ENCODE assay signal across 8 cellular contexts in the genomic region with DNA sequence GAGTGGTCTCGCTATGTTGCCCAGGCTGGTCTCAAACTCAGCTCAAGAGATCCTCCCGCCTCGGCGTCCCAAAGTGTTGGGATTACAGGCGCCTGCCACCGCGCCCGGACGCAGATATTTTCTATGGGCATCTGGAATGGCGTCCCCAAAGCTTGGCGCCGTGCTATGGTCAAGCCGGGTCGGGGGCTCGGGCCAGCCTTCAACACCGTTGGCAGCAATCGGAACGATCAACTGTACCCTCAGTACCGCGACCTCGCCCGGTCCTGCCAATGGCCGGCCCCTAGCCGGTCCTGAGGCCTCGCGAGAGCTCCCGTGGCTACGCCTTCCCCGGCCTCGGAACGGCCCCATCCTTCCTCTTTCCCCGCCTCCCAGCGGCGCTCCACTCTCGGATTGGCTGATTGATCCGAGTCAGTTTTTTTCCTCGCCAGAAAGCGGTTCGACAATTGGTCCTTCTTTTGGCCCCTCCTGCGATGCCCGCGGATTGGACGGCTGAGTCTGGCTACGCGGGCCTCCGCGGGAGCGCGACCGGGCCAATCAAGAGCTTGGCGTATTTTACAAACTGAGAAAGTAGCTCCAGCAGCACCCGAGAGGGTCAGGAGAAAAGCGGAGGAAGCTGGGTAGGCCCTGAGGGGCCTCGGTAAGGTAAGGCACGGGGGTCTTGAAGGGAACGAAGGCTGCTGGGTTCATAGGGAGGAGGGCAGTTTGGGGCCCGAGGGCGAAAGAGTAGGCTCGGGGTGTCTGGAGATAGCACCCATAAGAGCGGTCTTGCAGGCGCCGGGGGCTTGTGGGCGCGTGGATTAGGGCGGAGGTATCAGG. TPM values are rescaled to one million over a fixed set of nuclear protein-coding genes. Genes with fewer than 3 reads are reported as not detected.
DNase-seq lines count a peak whose midpoint lies in the region; ATAC-seq and TF ChIP-seq lines count a peak whose summit lies in the region.

Gene TROAP (plus strand): TSS at position 548 of the 816 bp plus-strand sequence. CDS start 354 bp downstream, outside the sequence.

- peak; percentile 96 for ATAC-seq in GM19395 (IDR thresholded peaks at IDR 0.05; ENCODE audit: unreplicated experiment)
- peak; percentile 93 for ATAC-seq in HG03558 (IDR thresholded peaks at IDR 0.05; ENCODE audit: extremely low read depth, unreplicated experiment)
- peak; percentile 100 for ATAC-seq in left lung

- H3K36me3 Mint-ChIP-seq in CD14-positive monocyte = peaks cover 14 to 32% of the 10 kb centered on the region in 2 donors
- peaks cover 28% of the 10 kb centered on the region for H3K36me3 Mint-ChIP-seq in activated CD4-positive, alpha-beta T cell treated with anti-CD3 and anti-CD28 coated beads, Interleukin-2, amount 10 ng/mL, durations not matched to agents 7 days and 5 days (ENCODE audit: low read depth)
- peaks cover 9% of the 10 kb centered on the region for H3K36me3 Mint-ChIP-seq in dendritic cell treated with granulocyte-macrophage colony-stimulating factor and Interleukin-4, amounts not matched to agents 40 ng/mL and 50 ng/mL, for 4 days (ENCODE audit: low read depth)

- H3K4me1 ChIP-seq in left lung = peaks cover 3 to 17% of the 10 kb centered on the region in 2 donors

- peak within 1 kb of the TSS; percentile 59 to 93 (median 83) for H3K27ac Mint-ChIP-seq in CD14-positive monocyte
- peak within 1 kb of the TSS; percentile 93 for H3K27ac Mint-ChIP-seq in activated CD4-positive, alpha-beta T cell treated with anti-CD3 and anti-CD28 coated beads, Interleukin-2, amount 10 ng/mL, durations not matched to agents 7 days and 5 days
- H3K27ac Mint-ChIP-seq in dendritic cell treated with granulocyte-macrophage colony-stimulating factor and Interleukin-4, amounts not matched to agents 40 ng/mL and 50 ng/mL, for 4 days = peak within 1 kb of the TSS; percentile 67

- H3K27me3 Mint-ChIP-seq in CD14-positive monocyte (ENCODE audit: low read depth in 3 of 3) = peaks cover 4 to 10% (median 5%) of the 10 kb centered on the region in 3 donors
- no peaks in the 10 kb centered on the region for H3K27me3 Mint-ChIP-seq in activated CD4-positive, alpha-beta T cell treated with anti-CD3 and anti-CD28 coated beads, Interleukin-2, amount 10 ng/mL, durations not matched to agents 7 days and 5 days
- H3K27me3 Mint-ChIP-seq in dendritic cell treated with granulocyte-macrophage colony-stimulating factor and Interleukin-4, amounts not matched to agents 40 ng/mL and 50 ng/mL, for 4 days = peaks cover 4% of the 10 kb centered on the region

- no peak for TF ChIP-seq CTCF in CD14-positive monocyte (IDR thresholded peaks at IDR 0.05)
- TF ChIP-seq CTCF in left lung (IDR thresholded peaks at IDR 0.05) = no peak

- H3K27ac ChIP-seq in left lung = peak within 1 kb of the TSS in 1 of 2 donors; percentile 70

- no peaks in the 10 kb centered on the region for H3K9me3 Mint-ChIP-seq in CD14-positive monocyte
- no peaks in the 10 kb centered on the region for H3K9me3 Mint-ChIP-seq in activated CD4-positive, alpha-beta T cell treated with anti-CD3 and anti-CD28 coated beads, Interleukin-2, amount 10 ng/mL, durations not matched to agents 7 days and 5 days
- no peaks in the 10 kb centered on the region for H3K9me3 Mint-ChIP-seq in dendritic cell treated with granulocyte-macrophage colony-stimulating factor and Interleukin-4, amounts not matched to agents 40 ng/mL and 50 ng/mL, for 4 days

- intact Hi-C loops in CD14-positive monocyte (cut with micrococcal nuclease) (no loop called here), left lung (cut with DNase I) (no loop called here)
- intact Hi-C loops in dendritic cell treated with granulocyte-macrophage colony-stimulating factor and Interleukin-4, amounts not matched to agents 40 ng/mL and 50 ng/mL, for 4 days (cut with micrococcal nuclease) = no loop called here

- peak within 1 kb of the TSS; percentile 97 to 100 for H3K4me3 Mint-ChIP-seq in CD14-positive monocyte
- H3K4me3 Mint-ChIP-seq in activated CD4-positive, alpha-beta T cell treated with anti-CD3 and anti-CD28 coated beads, Interleukin-2, amount 10 ng/mL, durations not matched to agents 7 days and 5 days = peak within 1 kb of the TSS; percentile 97
- peak within 1 kb of the TSS; percentile 97 for H3K4me3 Mint-ChIP-seq in dendritic cell treated with granulocyte-macrophage colony-stimulating factor and Interleukin-4, amounts not matched to agents 40 ng/mL and 50 ng/mL, for 4 days

- H3K27me3 ChIP-seq in left lung = no peaks in the 10 kb centered on the region

- peak within 1 kb of the TSS; percentile 62 to 66 for H3K4me3 ChIP-seq in left lung

- H3K4me1 Mint-ChIP-seq in CD14-positive monocyte = peaks cover 21% of the 10 kb centered on the region
- H3K4me1 Mint-ChIP-seq in activated CD4-positive, alpha-beta T cell treated with anti-CD3 and anti-CD28 coated beads, Interleukin-2, amount 10 ng/mL, durations not matched to agents 7 days and 5 days = peaks cover 32% of the 10 kb centered on the region
- peaks cover 26% of the 10 kb centered on the region for H3K4me1 Mint-ChIP-seq in dendritic cell treated with granulocyte-macrophage colony-stimulating factor and Interleukin-4, amounts not matched to agents 40 ng/mL and 50 ng/mL, for 4 days (ENCODE audit: low read depth)

- peak; percentile 97 for DNase-seq in CD14-positive monocyte (ENCODE audit: low spot score)
- DNase-seq in NCI-H748 (lab: John Stamatoyannopoulos, UW; ENCODE audit: unreplicated experiment) = peak; percentile 99
- DNase-seq in activated CD4-positive, alpha-beta T cell treated with anti-CD3 and anti-CD28 coated beads, Interleukin-2, amount 10 ng/mL, durations not matched to agents 7 days and 5 days = peak; percentile 99
- peak; percentile 98 for DNase-seq in left lung
- peak; percentile 94 for DNase-seq in stimulated activated CD4-positive, alpha-beta T cell treated with anti-CD3 and anti-CD28 coated beads, Interleukin-2, amount 100 ng/mL, for 4 hours (ENCODE audit: low read depth)

- POLR2A ChIA-PET in activated CD4-positive, alpha-beta T cell treated with anti-CD3 and anti-CD28 coated beads, Interleukin-2, amount 10 ng/mL, durations not matched to agents 7 days and 5 days (lab: Charles Lee) = interaction anchor here (0.6 to 2.0 kb wide), 4 partner anchors 9 to 192 kb away, joined by 3 to 11 read pairs (median 4); partner anchors contain the start of genes SPATS2 and TUBA1B

- H3K9me3 ChIP-seq in left lung = no peaks in the 10 kb centered on the region

- CTCF ChIA-PET in activated CD4-positive, alpha-beta T cell treated with anti-CD3 and anti-CD28 coated beads, Interleukin-2, amount 10 ng/mL, durations not matched to agents 7 days and 5 days (lab: Charles Lee) = interaction anchor here (0.8 to 5.0 kb wide), 10 partner anchors 9 to 34 kb away, joined by 3 to 29 read pairs (median 8); partner anchors contain the start of genes C1QL4, DNAJC22 and PRPH

- H3K36me3 ChIP-seq in left lung = no peaks in the 10 kb centered on the region

RNA-seq across cellular contexts. Expression of gene TROAP, which starts in this region (rescaled TPM):
- not detected for polyA plus RNA-seq in CD14-positive monocyte
- total RNA-seq in activated CD4-positive, alpha-beta T cell treated with anti-CD3 and anti-CD28 coated beads, Interleukin-2, amount 10 ng/mL, durations not matched to agents 7 days and 5 days = 100 to 1,000 TPM; 111 to 115 TPM
- total RNA-seq in left lung = 1 to 10 TPM; 2.4 to 8.0 TPM

Comparison
In these comparisons a context has a peak if more than half of its experiments do, and no peak if none do; other contexts are left out.
1. RNA of gene TROAP (total RNA-seq): 111 to 115 TPM in activated CD4-positive, alpha-beta T cell treated with anti-CD3 and anti-CD28 coated beads, Interleukin-2, amount 10 ng/mL, durations not matched to agents 7 days and 5 days; 2.4 to 8.0 TPM in left lung; every median in the first group is over 10 times any median in the second.
2. Peak in DNase-seq in CD14-positive monocyte; RNA of the gene not detected or under 1 TPM.
3. Peak in every context shown above with its lines, with median percentiles within 50 percentile points of each other: DNase-seq, H3K27ac Mint-ChIP-seq, H3K4me3 Mint-ChIP-seq and ATAC-seq.